Comparison of ENCODE assay signal across 1 cellular context in genomic region chr15:44447772-44448376, GRCh38.
TF ChIP-seq lines count a peak whose summit lies in the region.

No MANE protein-coding gene starts in this region.

TF ChIP-seq in K562, 482 proteins besides CTCF, POLR2A, EP300 and RAD21 (continued from another document):
- no peak for TF ChIP-seq NFYB (IDR thresholded peaks at IDR 0.05; ENCODE audit: extremely low read depth, insufficient read length)
